8 cellular contexts compared by ENCODE assay signal in genomic region chr14:93954900-93955891, GRCh38. TPM values are rescaled to one million over a fixed set of nuclear protein-coding genes. Genes with fewer than 3 reads are reported as not detected.
DNase-seq lines count a peak whose midpoint lies in the region; ATAC-seq and TF ChIP-seq lines count a peak whose summit lies in the region.

No MANE protein-coding gene starts in this region.

- no peaks in the 10 kb centered on the region for H3F3A ChIP-seq in GM23338 (replicated peaks; ENCODE audit: low read depth)

- no peaks in the 10 kb centered on the region for H3K9me3 Mint-ChIP-seq in activated T-helper 2 cell treated with anti-CD3 and anti-CD28 coated beads, Interferon-gamma antibody, Interleukin-2, Interleukin-4, amounts not matched to agents 10 μg/mL and 5 μg/mL and 100 μg/mL, durations not matched to agents 14 hours and 24 hours and 36 hours
- H3K9me3 Mint-ChIP-seq in nephron progenitor cell (no peaks in the 10 kb centered on the region), GM23338 (no peaks in the 10 kb centered on the region)

- H3K4me1 ChIP-seq in heart right ventricle (peaks cover 7 to 80% (median 65%) of the 10 kb centered on the region in 9 donors), GM23338 (ENCODE audit: insufficient read depth) (no peaks in the 10 kb centered on the region)

- H3K4me3 Mint-ChIP-seq in activated T-helper 2 cell treated with anti-CD3 and anti-CD28 coated beads, Interferon-gamma antibody, Interleukin-2, Interleukin-4, amounts not matched to agents 10 μg/mL and 5 μg/mL and 100 μg/mL, durations not matched to agents 14 hours and 24 hours and 36 hours (ENCODE audit: low read depth), result peak overlapping the region; percentile 83
- H3K4me3 Mint-ChIP-seq in nephron progenitor cell (no peak overlapping the region), GM23338 (no peak overlapping the region)

- H2AFZ ChIP-seq in GM23338, result no peak overlapping the region

- no peaks in the 10 kb centered on the region for H4K20me1 ChIP-seq in GM23338 (replicated peaks; ENCODE audit: insufficient read depth)

- peaks cover 0 to 52% (median 6%) of the 10 kb centered on the region in 9 donors for H3K36me3 ChIP-seq in heart right ventricle
- no peaks in the 10 kb centered on the region for H3K36me3 ChIP-seq in GM23338 (ENCODE audit: insufficient read depth)

- H3K79me2 ChIP-seq in GM23338 (replicated peaks; ENCODE audit: insufficient read depth), result no peaks in the 10 kb centered on the region

- H3K27me3 Mint-ChIP-seq in activated T-helper 2 cell treated with anti-CD3 and anti-CD28 coated beads, Interferon-gamma antibody, Interleukin-2, Interleukin-4, amounts not matched to agents 10 μg/mL and 5 μg/mL and 100 μg/mL, durations not matched to agents 14 hours and 24 hours and 36 hours (ENCODE audit: low read depth), result no peaks in the 10 kb centered on the region
- H3K27me3 Mint-ChIP-seq in nephron progenitor cell (ENCODE audit: low read depth, poor library complexity) (peaks cover 22% of the 10 kb centered on the region), GM23338 (ENCODE audit: insufficient read depth, low read depth, poor library complexity) (peaks cover 7% of the 10 kb centered on the region)

- no peak overlapping the region for H3K4me2 ChIP-seq in GM23338

- 30 to 37% methylated on average over 21 of the region's 21 CpGs for WGBS in heart right ventricle, 2 donors

- DNase-seq in heart right ventricle (no peak), cardiac septum (ENCODE audit: low spot score) (no peak), KBM-7 (peak; percentile 74), nephron progenitor cell (no peak), GM23338 (ENCODE audit: low spot score) (no peak), NCI-H1417 treated with DMSO at 0.1 percent for 48 hours (lab: John Stamatoyannopoulos, UW) (no peak)
- peak; percentile 57 for DNase-seq in activated T-helper 2 cell treated with anti-CD3 and anti-CD28 coated beads, Interferon-gamma antibody, Interleukin-2, Interleukin-4, amounts not matched to agents 10 μg/mL and 5 μg/mL and 100 μg/mL, durations not matched to agents 14 hours and 24 hours and 36 hours (ENCODE audit: low spot score)

- ATAC-seq in heart right ventricle, result peak in 1 of 8 donors; percentile 15
- no peak for ATAC-seq in GM18502 (IDR thresholded peaks at IDR 0.05; ENCODE audit: poor library complexity, unreplicated experiment)
- no peak for ATAC-seq in GM23338

- H3K27ac ChIP-seq in heart right ventricle (peak overlapping the region in 9 of 10 donors; percentile 36 to 91 (median 80)), GM23338 (ENCODE audit: low read depth) (no peak overlapping the region)

- TF ChIP-seq CTCF in heart right ventricle (IDR thresholded peaks at IDR 0.05) (no peak), nephron progenitor cell (IDR thresholded peaks at IDR 0.05) (no peak), GM23338 (conservative IDR thresholded peaks at IDR 0.05; ENCODE audit: low read depth in 2 of 2) (no peak)

- no peaks in the 10 kb centered on the region for H3K9me3 ChIP-seq in heart right ventricle

- peaks cover 74% of the 10 kb centered on the region for H3K36me3 Mint-ChIP-seq in activated T-helper 2 cell treated with anti-CD3 and anti-CD28 coated beads, Interferon-gamma antibody, Interleukin-2, Interleukin-4, amounts not matched to agents 10 μg/mL and 5 μg/mL and 100 μg/mL, durations not matched to agents 14 hours and 24 hours and 36 hours (ENCODE audit: low read depth)
- H3K36me3 Mint-ChIP-seq in nephron progenitor cell (ENCODE audit: low read depth), result no peaks in the 10 kb centered on the region
- H3K36me3 Mint-ChIP-seq in GM23338 (ENCODE audit: low read depth), result no peaks in the 10 kb centered on the region

- no peaks in the 10 kb centered on the region for H3K9me2 ChIP-seq in GM23338 (ENCODE audit: insufficient read depth)

- in situ Hi-C loops in KBM-7 (cut with MboI; ENCODE audit: low pct_unique_long_range_greater_than_20kb, low sequenced_read_pairs), result no loop called here

- H3K4me3 ChIP-seq in heart right ventricle, result peak overlapping the region in 1 of 10 donors; percentile 37
- no peak overlapping the region for H3K4me3 ChIP-seq in GM23338

- peaks cover 0 to 4% (median 0%) of the 10 kb centered on the region in 7 donors for H3K27me3 ChIP-seq in heart right ventricle
- H3K27me3 ChIP-seq in GM23338 (ENCODE audit: insufficient read depth), result no peaks in the 10 kb centered on the region

- peak overlapping the region; percentile 100 for H3K27ac Mint-ChIP-seq in activated T-helper 2 cell treated with anti-CD3 and anti-CD28 coated beads, Interferon-gamma antibody, Interleukin-2, Interleukin-4, amounts not matched to agents 10 μg/mL and 5 μg/mL and 100 μg/mL, durations not matched to agents 14 hours and 24 hours and 36 hours
- peak overlapping the region; percentile 83 for H3K27ac Mint-ChIP-seq in nephron progenitor cell
- H3K27ac Mint-ChIP-seq in GM23338, result no peak overlapping the region

- peaks cover 88% of the 10 kb centered on the region for H3K4me1 Mint-ChIP-seq in activated T-helper 2 cell treated with anti-CD3 and anti-CD28 coated beads, Interferon-gamma antibody, Interleukin-2, Interleukin-4, amounts not matched to agents 10 μg/mL and 5 μg/mL and 100 μg/mL, durations not matched to agents 14 hours and 24 hours and 36 hours (ENCODE audit: low read depth)
- H3K4me1 Mint-ChIP-seq in nephron progenitor cell (peaks cover 58% of the 10 kb centered on the region), GM23338 (peaks cover 35% of the 10 kb centered on the region)

- intact Hi-C loops in heart right ventricle (cut with DNase I) (loop anchor here in 1 of 10 donors (5.0 kb wide), 1 partner anchor 47 kb away; no protein-coding TSS in a partner anchor), cardiac septum (cut with DNase I) (loop anchor here (5.0 kb wide), 1 partner anchor 42 kb away; the partner anchor contains the start of gene CCDC197)
- intact Hi-C loops in activated T-helper 2 cell treated with anti-CD3 and anti-CD28 coated beads, Interferon-gamma antibody, Interleukin-2, Interleukin-4, amounts not matched to agents 10 μg/mL and 5 μg/mL and 100 μg/mL, durations not matched to agents 14 hours and 24 hours and 36 hours (cut with micrococcal nuclease), result loop anchor here (5.0 kb wide), 1 partner anchor 227 kb away; no protein-coding TSS in a partner anchor

TF ChIP-seq in GM23338, 12 proteins besides CTCF, POLR2A, EP300 and RAD21 (continues in another document):
- no peak for TF ChIP-seq REST (IDR thresholded peaks at IDR 0.05; ENCODE audit: unreplicated experiment)

RNA-seq across cellular contexts. Expression of gene ASB2, which starts 21.2 kb away (rescaled TPM):
- total RNA-seq in heart right ventricle (100 to 1,000 TPM in 9 of 10 donors, 10 to 100 TPM in 1; 85.7 to 253 (median 168) TPM), cardiac septum (156 TPM)
- polyA plus RNA-seq in heart right ventricle (100 to 1,000 TPM in 1 of 2 donors, 10 to 100 TPM in 1; 19.6 to 374 TPM), GM23338 (2016; fragmentation: Nextera tagmentation; extraction: Ambion mirVana) (1.5 and 1.7 TPM in 2 replicates)
- 19.8 TPM in 2 replicates for total RNA-seq in activated T-helper 2 cell treated with anti-CD3 and anti-CD28 coated beads, Interferon-gamma antibody, Interleukin-2, Interleukin-4, amounts not matched to agents 10 μg/mL and 5 μg/mL and 100 μg/mL, durations not matched to agents 14 hours and 24 hours and 36 hours
- total RNA-seq in GM23338 (2014; rRNA removed; shearing (Covaris generic)), result 1.2 and 2.3 TPM in 2 replicates

RNA-seq across cellular contexts. Expression of gene FAM181A, which starts 28.1 kb away (rescaled TPM):
- total RNA-seq in heart right ventricle, result not detected
- not detected for polyA plus RNA-seq in heart right ventricle
- not detected for total RNA-seq in cardiac septum
- not detected in 2 replicates for total RNA-seq in activated T-helper 2 cell treated with anti-CD3 and anti-CD28 coated beads, Interferon-gamma antibody, Interleukin-2, Interleukin-4, amounts not matched to agents 10 μg/mL and 5 μg/mL and 100 μg/mL, durations not matched to agents 14 hours and 24 hours and 36 hours
- not detected in 2 replicates for total RNA-seq in GM23338 (2014; rRNA removed; shearing (Covaris generic))
- polyA plus RNA-seq in GM23338 (2016; fragmentation: Nextera tagmentation; extraction: Ambion mirVana), result not detected in 2 replicates

RNA-seq across cellular contexts. Expression of gene CCDC197, which starts 41.9 kb away (rescaled TPM):
- total RNA-seq in heart right ventricle (1 to 10 TPM in 3 of 10 donors, under 1 TPM in 6, not detected in 1; 0.40 to 1.6 (median 0.75) TPM), cardiac septum (3.4 TPM)
- polyA plus RNA-seq in heart right ventricle (1 to 10 TPM in 1 of 2 donors, not detected in 1; 1.3 TPM), GM23338 (2016; fragmentation: Nextera tagmentation; extraction: Ambion mirVana) (not detected in 2 replicates)
- total RNA-seq in activated T-helper 2 cell treated with anti-CD3 and anti-CD28 coated beads, Interferon-gamma antibody, Interleukin-2, Interleukin-4, amounts not matched to agents 10 μg/mL and 5 μg/mL and 100 μg/mL, durations not matched to agents 14 hours and 24 hours and 36 hours, result 0.11 TPM in 1 of 2 replicates, not detected in the other
- total RNA-seq in GM23338 (2014; rRNA removed; shearing (Covaris generic)), result not detected in 2 replicates

Comparison
In these comparisons a context has a peak if more than half of its experiments do, and no peak if none do; other contexts are left out.
1. DNase-seq: peak in KBM-7 (single experiment) and activated T-helper 2 cell treated with anti-CD3 and anti-CD28 coated beads, Interferon-gamma antibody, Interleukin-2, Interleukin-4, amounts not matched to agents 10 μg/mL and 5 μg/mL and 100 μg/mL, durations not matched to agents 14 hours and 24 hours and 36 hours (single experiment); none in heart right ventricle (0 of 2), cardiac septum (single experiment), nephron progenitor cell (single experiment), GM23338 (single experiment) and NCI-H1417 treated with DMSO at 0.1 percent for 48 hours (single experiment).